Comparison of ENCODE assay signal across 8 cellular contexts in the genomic region with DNA sequence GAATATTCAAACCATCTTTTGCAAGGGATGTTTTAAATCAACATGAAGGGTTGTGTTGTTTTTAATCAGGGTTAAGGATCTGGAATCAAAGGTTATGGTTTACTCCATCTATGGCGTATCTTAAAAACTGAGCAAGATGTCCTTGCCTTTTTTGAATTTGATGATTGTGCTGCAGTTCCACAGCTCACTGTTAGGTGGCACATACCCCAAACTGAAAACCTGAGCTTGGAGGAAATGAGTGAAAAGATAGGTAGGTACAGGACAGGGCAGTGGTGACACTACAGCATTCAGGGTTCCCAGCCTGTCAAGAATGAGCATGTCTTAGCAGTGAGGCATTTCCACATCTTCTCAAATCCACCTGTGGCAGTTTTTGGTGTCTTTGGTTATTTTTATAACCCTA. TPM values are rescaled to one million over a fixed set of nuclear protein-coding genes. Genes with fewer than 3 reads are reported as not detected.
DNase-seq lines count a peak whose midpoint lies in the region; ATAC-seq and TF ChIP-seq lines count a peak whose summit lies in the region.

No MANE protein-coding gene starts in this region.

- WGBS in SK-N-SH (ENCODE audit: low lambda C conversion rate), result 33% methylated on average over 1 of the region's 1 CpG

- H3K4me1 Mint-ChIP-seq in activated T-cell treated with anti-CD3 and anti-CD28 coated beads, Interleukin-2, amount 50 U/mL, for 72 hours (ENCODE audit: low read depth), result peaks cover 6% of the 10 kb centered on the region
- H3K4me1 Mint-ChIP-seq in progenitor cell of endocrine pancreas (ENCODE audit: low read depth), result peaks cover 3% of the 10 kb centered on the region

- peak; percentile 22 to 24 for DNase-seq in activated T-cell treated with anti-CD3 and anti-CD28 coated beads, Interleukin-2, amount 50 U/mL, for 72 hours
- no peak for DNase-seq in activated T-cell treated with anti-CD3 and anti-CD28 coated beads, Interleukin-2, amount 50 U/mL, for 1 hour
- DNase-seq in HAP-1 (ENCODE audit: low spot score in 2 of 2) (peak; percentile 22 to 27), SK-N-SH (peak; percentile 27), progenitor cell of endocrine pancreas (ENCODE audit: low spot score, unreplicated experiment) (no peak), cerebellum (ENCODE audit: low spot score) (no peak)

- H3K36me3 ChIP-seq in HAP-1 (replicated peaks), result no peaks in the 10 kb centered on the region
- no peaks in the 10 kb centered on the region for H3K36me3 ChIP-seq in SK-N-SH (replicated peaks in 1 of 2; ENCODE audit: control insufficient read depth in 1 of 2, insufficient read depth in 2 of 2, low read length in 1 of 2)

- no peaks in the 10 kb centered on the region for H3K27me3 ChIP-seq in HAP-1 (ENCODE audit: low read depth)
- H3K27me3 ChIP-seq in SK-N-SH (ENCODE audit: insufficient read depth), result no peaks in the 10 kb centered on the region

- no peak for TF ChIP-seq EP300 in SK-N-SH (IDR thresholded peaks at IDR 0.05; ENCODE audit: borderline replicate concordance in 1 of 2, low read depth in 1 of 2, low read length in 1 of 2)

- no peaks in the 10 kb centered on the region for H3K36me3 Mint-ChIP-seq in activated T-cell treated with anti-CD3 and anti-CD28 coated beads, Interleukin-2, amount 50 U/mL, for 72 hours (ENCODE audit: insufficient read depth in 2 of 2)
- H3K36me3 Mint-ChIP-seq in progenitor cell of endocrine pancreas (ENCODE audit: insufficient read depth), result peaks cover 11% of the 10 kb centered on the region

- no peaks in the 10 kb centered on the region for H3K9me3 ChIP-seq in HAP-1
- no peaks in the 10 kb centered on the region for H3K9me3 ChIP-seq in SK-N-SH

- CTCF ChIA-PET in SK-N-SH (lab: Yijun Ruan, JAX), result interaction anchor here (1.0 kb wide), 1 partner anchor 23 kb away, joined by 5 read pairs; a partner anchor contains a TSS

- no peak overlapping the region for H3K27ac Mint-ChIP-seq in activated T-cell treated with anti-CD3 and anti-CD28 coated beads, Interleukin-2, amount 50 U/mL, for 72 hours
- H3K27ac Mint-ChIP-seq in progenitor cell of endocrine pancreas, result no peak overlapping the region

- peak in 1 of 2 donors; percentile 41 for ATAC-seq in activated T-cell treated with anti-CD3 and anti-CD28 coated beads, Interleukin-2, amount 50 U/mL, for 72 hours (replicated peaks in 1 of 2)
- ATAC-seq in esophagus mucosa (peak; percentile 61), GM21390 (IDR thresholded peaks at IDR 0.05; ENCODE audit: unreplicated experiment) (no peak)

- TF ChIP-seq CTCF in SK-N-SH (IDR thresholded peaks at IDR 0.05) (peak; percentile 61), progenitor cell of endocrine pancreas (IDR thresholded peaks at IDR 0.05; ENCODE audit: unreplicated experiment) (peak; percentile 37)

- peaks cover 3% of the 10 kb centered on the region for H3K27me3 Mint-ChIP-seq in activated T-cell treated with anti-CD3 and anti-CD28 coated beads, Interleukin-2, amount 50 U/mL, for 72 hours (ENCODE audit: low read depth)
- H3K27me3 Mint-ChIP-seq in progenitor cell of endocrine pancreas, result no peaks in the 10 kb centered on the region

- POLR2A ChIA-PET in SK-N-SH (lab: Yijun Ruan, JAX), result interaction anchor here (1.5 kb wide), 1 partner anchor 12 kb away, joined by 7 read pairs; no protein-coding TSS in a partner anchor

- H3K4me2 ChIP-seq in SK-N-SH, result no peak overlapping the region

- peak; percentile 60 for TF ChIP-seq RAD21 in SK-N-SH (IDR thresholded peaks at IDR 0.05; ENCODE audit: low read length)

- H3K27ac ChIP-seq in SK-N-SH (ENCODE audit: low read depth in 2 of 2, low read length in 1 of 2), result no peak overlapping the region

- in situ Hi-C loops in HAP-1 (cut with MboI; ENCODE audit: low sequenced_read_pairs), result no loop called here

- H3K4me1 ChIP-seq in HAP-1 (no peaks in the 10 kb centered on the region), SK-N-SH (ENCODE audit: control insufficient read depth in 1 of 2, insufficient read depth in 2 of 2, low read depth in 1 of 2, low read length in 1 of 2) (peaks cover 0 to 5% of the 10 kb centered on the region in 2 experiments; a peak in 1 of 4 replicates)

- no peak overlapping the region for H3K4me3 Mint-ChIP-seq in activated T-cell treated with anti-CD3 and anti-CD28 coated beads, Interleukin-2, amount 50 U/mL, for 72 hours
- H3K4me3 Mint-ChIP-seq in progenitor cell of endocrine pancreas (ENCODE audit: low read depth), result no peak overlapping the region

- no peaks in the 10 kb centered on the region for H4K20me1 ChIP-seq in SK-N-SH (ENCODE audit: insufficient read depth)

- H3K9me2 ChIP-seq in SK-N-SH, result no peaks in the 10 kb centered on the region

- H3K9me3 Mint-ChIP-seq in activated T-cell treated with anti-CD3 and anti-CD28 coated beads, Interleukin-2, amount 50 U/mL, for 72 hours, result no peaks in the 10 kb centered on the region
- H3K9me3 Mint-ChIP-seq in progenitor cell of endocrine pancreas (ENCODE audit: low read depth), result peaks cover 4% of the 10 kb centered on the region

- H2AFZ ChIP-seq in SK-N-SH (ENCODE audit: low read depth), result no peak overlapping the region

- H3K4me3 ChIP-seq in HAP-1, result no peak overlapping the region
- H3K4me3 ChIP-seq in SK-N-SH (ENCODE audit: low read depth in 2 of 2, low read length in 1 of 2), result no peak overlapping the region

- no peaks in the 10 kb centered on the region for H3K79me2 ChIP-seq in SK-N-SH (ENCODE audit: insufficient read depth)

- H3F3A ChIP-seq in SK-N-SH (replicated peaks; ENCODE audit: insufficient read depth), result no peaks in the 10 kb centered on the region

- H3K9ac ChIP-seq in SK-N-SH, result no peak overlapping the region

TF ChIP-seq in SK-N-SH, 30 proteins besides CTCF, POLR2A, EP300 and RAD21:
- TF ChIP-seq NFIC (IDR thresholded peaks at IDR 0.05; ENCODE audit: borderline replicate concordance), result no peak
- TF ChIP-seq SMC3 (IDR thresholded peaks at IDR 0.05; ENCODE audit: low read depth, low read length), result peak; percentile 20; the same call in 1 of the 2 replicates

RNA-seq across cellular contexts. Expression of a gene that starts 13.1 kb away (rescaled TPM):
- total RNA-seq in activated T-cell treated with anti-CD3 and anti-CD28 coated beads, Interleukin-2, amount 50 U/mL, for 72 hours, result 10 to 100 TPM; 26.7 to 28.1 TPM
- polyA plus RNA-seq in SK-N-SH (2012; rRNA removed), result 16.3 and 16.5 TPM in 2 replicates
- polyA plus RNA-seq in SK-N-SH (2012; cell fraction: cytosol; rRNA removed), result 12.3 and 12.8 TPM in 2 replicates
- polyA plus RNA-seq in SK-N-SH (2012; cell fraction: nucleus; rRNA removed), result 43.3 and 55.3 TPM in 2 replicates
- 14.6 TPM for total RNA-seq in esophagus mucosa
- total RNA-seq in progenitor cell of endocrine pancreas, result 17.8 and 19.5 TPM in 2 replicates
- total RNA-seq in cerebellum, result 10.0 TPM

RNA-seq across cellular contexts. Expression of a gene that starts 22.0 kb away (rescaled TPM):
- total RNA-seq in activated T-cell treated with anti-CD3 and anti-CD28 coated beads, Interleukin-2, amount 50 U/mL, for 72 hours, result not detected
- polyA plus RNA-seq in SK-N-SH (2012; rRNA removed), result not detected in 2 replicates
- not detected in 2 replicates for polyA plus RNA-seq in SK-N-SH (2012; cell fraction: cytosol; rRNA removed)
- polyA plus RNA-seq in SK-N-SH (2012; cell fraction: nucleus; rRNA removed), result not detected in 2 replicates
- total RNA-seq in esophagus mucosa (not detected), progenitor cell of endocrine pancreas (not detected in 2 replicates), cerebellum (not detected)

RNA-seq across cellular contexts. Expression of a gene that starts 22.6 kb away (rescaled TPM):
- 10 to 100 TPM; 64.6 to 84.7 TPM for total RNA-seq in activated T-cell treated with anti-CD3 and anti-CD28 coated beads, Interleukin-2, amount 50 U/mL, for 72 hours
- polyA plus RNA-seq in SK-N-SH (2012; rRNA removed), result 78.4 and 103 TPM in 2 replicates
- 80.5 and 85.0 TPM in 2 replicates for polyA plus RNA-seq in SK-N-SH (2012; cell fraction: cytosol; rRNA removed)
- polyA plus RNA-seq in SK-N-SH (2012; cell fraction: nucleus; rRNA removed), result 84.6 and 97.3 TPM in 2 replicates
- total RNA-seq in esophagus mucosa (23.2 TPM), progenitor cell of endocrine pancreas (33.9 and 38.0 TPM in 2 replicates), cerebellum (99.7 TPM)

RNA-seq across cellular contexts. Expression of a gene that starts 59.6 kb away (rescaled TPM):
- total RNA-seq in activated T-cell treated with anti-CD3 and anti-CD28 coated beads, Interleukin-2, amount 50 U/mL, for 72 hours, result not detected
- 0.37 and 0.38 TPM in 2 replicates for polyA plus RNA-seq in SK-N-SH (2012; rRNA removed)
- polyA plus RNA-seq in SK-N-SH (2012; cell fraction: cytosol; rRNA removed), result 0.22 and 0.42 TPM in 2 replicates
- polyA plus RNA-seq in SK-N-SH (2012; cell fraction: nucleus; rRNA removed), result 0.17 and 0.22 TPM in 2 replicates
- total RNA-seq in esophagus mucosa, result not detected
- not detected in 2 replicates for total RNA-seq in progenitor cell of endocrine pancreas
- total RNA-seq in cerebellum, result not detected

Comparison
In these comparisons a context has a peak if more than half of its experiments do, and no peak if none do; other contexts are left out.
1. DNase-seq: peak in activated T-cell treated with anti-CD3 and anti-CD28 coated beads, Interleukin-2, amount 50 U/mL, for 72 hours (2 of 2), HAP-1 (2 of 2) and SK-N-SH (single experiment); none in activated T-cell treated with anti-CD3 and anti-CD28 coated beads, Interleukin-2, amount 50 U/mL, for 1 hour (single experiment), progenitor cell of endocrine pancreas (single experiment) and cerebellum (single experiment).